1 cellular context compared by ENCODE assay signal in genomic region chr19:36214388-36215275, GRCh38.
TF ChIP-seq lines count a peak whose summit lies in the region.

ZNF146 (plus strand) TSS chr19:36215106; CDS start chr19:36236441, 21,335 bp downstream.
ZNF565 (minus strand) TSS chr19:36214665; CDS start chr19:36201985, 12,680 bp downstream.

TF ChIP-seq in HEK293, 187 proteins besides CTCF, POLR2A, EP300 and RAD21 (continued from another document):
- TF ChIP-seq MZF1 (tag by site-specific recombination; IDR thresholded peaks at IDR 0.05; ENCODE audit: borderline replicate concordance) (no peak), ZNF658 (tag by site-specific recombination; IDR thresholded peaks at IDR 0.05) (no peak), ZNF391 (tag by site-specific recombination; IDR thresholded peaks at IDR 0.05; ENCODE audit: borderline replicate concordance, low read depth) (peak; percentile 25; the same call in 1 of the 2 replicates), ZNF830 (tag by site-specific recombination; IDR thresholded peaks at IDR 0.05; ENCODE audit: low read depth) (no peak), ZBTB17 (tag by site-specific recombination; IDR thresholded peaks at IDR 0.05) (peak; percentile 100), PRDM4 (tag by site-specific recombination; IDR thresholded peaks at IDR 0.05) (0 out of 2 replicates have a peak, but pooled peaks have one; percentile 5)
TF ChIP-seq in HEK293: peak in this region for 65.
